Comparison of ENCODE assay signal across 25 cellular contexts in genomic region chr6:145899915-145900569, GRCh38.
A peak's percentile ranks its signal among the peaks of the same experiment; 100 is the strongest.
DNase-seq lines count a peak whose midpoint lies in the region; ATAC-seq, FAIRE-seq and TF ChIP-seq lines count a peak whose summit lies in the region.
"Had no signal": no experiment of that assay in that cellular context is flagged by ENCODE, and none has a peak within 500 bp of the region (broad histone marks: within the 10 kb centered on the region; RNA-seq: fewer than 3 reads in every experiment).

No MANE protein-coding gene starts in this region.

- no peaks in the 10 kb centered on the region for H3K27me3 Mint-ChIP-seq in naive thymus-derived CD8-positive, alpha-beta T cell
- H3K27me3 Mint-ChIP-seq: B cell; CD4-positive, alpha-beta T cell; CD8-positive, alpha-beta memory T cell had no signal

- H3K9me3 ChIP-seq in left ventricle myocardium inferior (replicated peaks) (peaks cover 34% of the 10 kb centered on the region), K562 (replicated peaks; ENCODE audit: control insufficient read depth, insufficient read depth, low read depth, low read length) (peaks cover 11% of the 10 kb centered on the region; the same call in 1 of the 2 replicates), skeletal muscle tissue (ENCODE audit: control insufficient read depth in 3 of 3, low read length in 3 of 3) (no peaks in the 10 kb centered on the region), GM23248 (ENCODE audit: low read depth) (peaks cover 6% of the 10 kb centered on the region)

- H3K9me1 ChIP-seq in K562 (ENCODE audit: control insufficient read depth, insufficient read depth, low read length) = no peaks in the 10 kb centered on the region

- no peak for TF ChIP-seq RAD21 in K562 (CRISPR knock-in tag; conservative IDR thresholded peaks at IDR 0.05 in 1 of 2, IDR thresholded peaks at IDR 0.05 in 1 of 2)

- no TSS peak for BruUV-seq in K562 (replicated peaks; lab: Mats Ljungman, UMichigan)

- no peak for TF ChIP-seq EP300 in K562 (IDR thresholded peaks at IDR 0.05; ENCODE audit: low read length)

- H3K27ac ChIP-seq in left ventricle myocardium inferior (replicated peaks) = peak overlapping the region; percentile 22
- H3K27ac ChIP-seq in K562 (ENCODE audit: extremely low read depth, low read depth, low read length) = no peak overlapping the region
- H3K27ac ChIP-seq in skeletal muscle tissue (ENCODE audit: low read depth, low read length) = peak overlapping the region; percentile 61
- H3K27ac ChIP-seq in GM23248 = no peak overlapping the region
- H3K27ac ChIP-seq: 22Rv1, BLaER1, C4-2B had no signal

- H3K9me3 Mint-ChIP-seq in naive thymus-derived CD8-positive, alpha-beta T cell = peaks cover 10 to 35% (median 16%) of the 10 kb centered on the region in 9 donors
- H3K9me3 Mint-ChIP-seq: GM23338 had no signal

- H3K4me2 ChIP-seq in K562 (ENCODE audit: insufficient read depth, low read length) = no peak overlapping the region
- no peak overlapping the region for H3K4me2 ChIP-seq in GM23248 (ENCODE audit: unreplicated experiment)
- H3K4me2 ChIP-seq: BLaER1, GM23338 had no signal

- H3F3A ChIP-seq in GM23248 (ENCODE audit: insufficient read depth) = no peaks in the 10 kb centered on the region

- no peaks in the 10 kb centered on the region for H3K9me2 ChIP-seq in GM23248 (ENCODE audit: insufficient read depth)

- H3K36me3 ChIP-seq in left ventricle myocardium inferior = peaks cover 34% of the 10 kb centered on the region
- peaks cover 67% of the 10 kb centered on the region; the same call in 2 of the 3 replicates for H3K36me3 ChIP-seq in K562 (ENCODE audit: control insufficient read depth, insufficient read depth, low read length)
- H3K36me3 ChIP-seq in skeletal muscle tissue (ENCODE audit: control insufficient read depth in 3 of 3, insufficient read depth in 3 of 3, low read length in 3 of 3) = peaks cover 0 to 3% (median 0%) of the 10 kb centered on the region in 3 donors
- peaks cover 16% of the 10 kb centered on the region for H3K36me3 ChIP-seq in GM23248 (ENCODE audit: low read depth)

- TF ChIP-seq POLR2A in K562 (conservative IDR thresholded peaks at IDR 0.05) = no peak

- POLR2A ChIA-PET in K562 (lab: Yijun Ruan, JAX) = no interaction called here
- POLR2A ChIA-PET in naive thymus-derived CD8-positive, alpha-beta T cell (lab: Charles Lee) = no interaction called here

- 88% methylated on average over 2 of the region's 2 CpGs for WGBS in K562 (ENCODE audit: insufficient coverage, low coverage, missing lambda C conversion rate)
- WGBS in GM23248 (ENCODE audit: low coverage in 1 of 2, low lambda C conversion rate in 2 of 2, missing lambda C conversion rate in 2 of 2), 2 experiments = 97 to 99% methylated on average over 2 of the region's 2 CpGs

- H3K4me1 ChIP-seq in left ventricle myocardium inferior = peaks cover 43% of the 10 kb centered on the region
- H3K4me1 ChIP-seq in K562 (replicated peaks in 1 of 2; ENCODE audit: control insufficient read depth in 2 of 2, insufficient read depth in 2 of 2, low read length in 2 of 2) = no peaks in the 10 kb centered on the region
- peaks cover 14 to 30% (median 26%) of the 10 kb centered on the region in 3 donors for H3K4me1 ChIP-seq in skeletal muscle tissue (ENCODE audit: control insufficient read depth in 3 of 3, insufficient read depth in 3 of 3, low read length in 3 of 3)
- no peaks in the 10 kb centered on the region for H3K4me1 ChIP-seq in GM23248 (ENCODE audit: insufficient read depth)
- H3K4me1 ChIP-seq: BLaER1 had no signal

- ATAC-seq in left cardiac atrium (no peak), K562 (no peak)
- no peak for ATAC-seq in naive thymus-derived CD8-positive, alpha-beta T cell
- ATAC-seq: GM12878, GM23338, HCT116 had no signal

- H3K79me2 ChIP-seq in K562 (ENCODE audit: control insufficient read depth, insufficient read depth, low read length) = no peaks in the 10 kb centered on the region
- no peaks in the 10 kb centered on the region for H3K79me2 ChIP-seq in GM23248 (ENCODE audit: insufficient read depth)

- H3K27ac Mint-ChIP-seq in naive thymus-derived CD8-positive, alpha-beta T cell = no peak overlapping the region
- H3K27ac Mint-ChIP-seq: B cell; CD4-positive, alpha-beta T cell; CD8-positive, alpha-beta memory T cell; GM23338; H9 had no signal

- no peak overlapping the region for H3K4me3 Mint-ChIP-seq in naive thymus-derived CD8-positive, alpha-beta T cell
- H3K4me3 Mint-ChIP-seq: B cell; CD4-positive, alpha-beta T cell; CD8-positive, alpha-beta memory T cell; GM23338; H9 had no signal

- no peak for FAIRE-seq in K562 (lab: Jason Lieb, UNC)
- FAIRE-seq: A204.1, D721Med, GM12878, GM19239 had no signal

- no peak for DNase-seq in left ventricle myocardium inferior
- DNase-seq in left cardiac atrium = no peak
- no peak for DNase-seq in K562 (ENCODE audit: extremely low read depth in 1 of 4, low spot score in 3 of 4)
- DNase-seq in myocyte (ENCODE audit: low read depth) = peak; percentile 36
- DNase-seq in activated effector memory CD4-positive, alpha-beta T cell treated with anti-CD3 and anti-CD28 coated beads, Interleukin-2, amount 50 U/mL, for 16 hours = no peak
- DNase-seq in GM23248 = no peak
- no peak for DNase-seq in naive thymus-derived CD8-positive, alpha-beta T cell
- DNase-seq: CD4-positive, alpha-beta T cell; CD8-positive, alpha-beta memory T cell; DMS 273 treated with DMSO at 0.1 percent for 48 hours; DMS79; EL; GDM1; H9 had no signal

- H3K4me3 ChIP-seq in left ventricle myocardium inferior = no peak overlapping the region
- no peak overlapping the region for H3K4me3 ChIP-seq in K562
- no peak overlapping the region for H3K4me3 ChIP-seq in skeletal muscle tissue (ENCODE audit: low read length in 3 of 3)
- H3K4me3 ChIP-seq in GM23248 = no peak overlapping the region
- H3K4me3 ChIP-seq: BLaER1, GM12878, GM23338 had no signal

- TF ChIP-seq CTCF in left ventricle myocardium inferior (IDR thresholded peaks at IDR 0.05; ENCODE audit: borderline replicate concordance) (no peak), K562 (IDR thresholded peaks at IDR 0.05 in 2 of 3, conservative IDR thresholded peaks at IDR 0.05 in 1 of 3; ENCODE audit: insufficient read depth in 2 of 3, low read depth in 1 of 3, low read length in 3 of 3) (no peak)

- H4K20me1 ChIP-seq in K562 (replicated peaks; ENCODE audit: control insufficient read depth, insufficient read depth, low read length) (no peaks in the 10 kb centered on the region), GM23248 (ENCODE audit: insufficient read depth) (no peaks in the 10 kb centered on the region)
- H4K20me1 ChIP-seq: BLaER1 had no signal

- H3K36me3 Mint-ChIP-seq in naive thymus-derived CD8-positive, alpha-beta T cell = peaks cover 37 to 74% (median 61%) of the 10 kb centered on the region in 3 donors

- in situ Hi-C loops in K562 (cut with MboI) (no loop called here), GM23248 (cut with MboI) (no loop called here)

- peaks cover 0 to 5% (median 4%) of the 10 kb centered on the region in 4 donors for H3K4me1 Mint-ChIP-seq in naive thymus-derived CD8-positive, alpha-beta T cell
- H3K4me1 Mint-ChIP-seq: GM23338, H9 had no signal

- CTCF ChIA-PET in K562 (lab: Yijun Ruan, JAX; ENCODE audit: low intra/inter-chr PET ratio) = no interaction called here

- H3K9ac ChIP-seq in K562 (ENCODE audit: insufficient read depth in 1 of 2, low read depth in 2 of 2, low read length in 2 of 2) (no peak overlapping the region), skeletal muscle tissue (ENCODE audit: low read depth in 1 of 3, low read length in 3 of 3) (no peak overlapping the region), GM23248 (no peak overlapping the region)
- H3K9ac ChIP-seq: BLaER1 had no signal

- H3K27me3 ChIP-seq in left ventricle myocardium inferior (ENCODE audit: low read depth) = no peaks in the 10 kb centered on the region
- H3K27me3 ChIP-seq in K562 (ENCODE audit: control insufficient read depth in 2 of 2, insufficient read depth in 2 of 2, low read length in 2 of 2) = no peaks in the 10 kb centered on the region
- no peaks in the 10 kb centered on the region for H3K27me3 ChIP-seq in skeletal muscle tissue (ENCODE audit: control insufficient read depth in 3 of 3, insufficient read depth in 3 of 3, low read length in 3 of 3)
- no peaks in the 10 kb centered on the region for H3K27me3 ChIP-seq in GM23248 (replicated peaks; ENCODE audit: insufficient read depth)
- H3K27me3 ChIP-seq: BLaER1 had no signal

- H2AFZ ChIP-seq in K562 (ENCODE audit: low read depth, low read length) = no peak overlapping the region
- H2AFZ ChIP-seq in GM23248 = no peak overlapping the region
- H2AFZ ChIP-seq: GM23338 had no signal

- intact Hi-C loops in left ventricle myocardium inferior (cut with micrococcal nuclease) = no loop called here
- intact Hi-C loops in left cardiac atrium (cut with DNase I) = no loop called here
- intact Hi-C loops in K562 (cut with micrococcal nuclease) = no loop called here

TF ChIP-seq in K562, 482 proteins besides CTCF, POLR2A, EP300 and RAD21:
- TF ChIP-seq MEIS2 (IDR thresholded peaks at IDR 0.05; ENCODE audit: partially characterized antibody) = peak; percentile 51
- no peak for TF ChIP-seq ELK3 (CRISPR knock-in tag; IDR thresholded peaks at IDR 0.05)
- no peak for TF ChIP-seq CHD2 (IDR thresholded peaks at IDR 0.05; ENCODE audit: low read depth, low read length)
- no peak for TF ChIP-seq CEBPB (tag; IDR thresholded peaks at IDR 0.05)

Comparison
In these comparisons a context has a peak if more than half of its experiments do, and no peak if none do; other contexts are left out.
1. H3K27ac ChIP-seq: peak in left ventricle myocardium inferior (single experiment) and skeletal muscle tissue (single experiment); none in K562 (single experiment) and GM23248 (single experiment).